ENCODE assay signal across 9 cellular contexts in the genomic region with DNA sequence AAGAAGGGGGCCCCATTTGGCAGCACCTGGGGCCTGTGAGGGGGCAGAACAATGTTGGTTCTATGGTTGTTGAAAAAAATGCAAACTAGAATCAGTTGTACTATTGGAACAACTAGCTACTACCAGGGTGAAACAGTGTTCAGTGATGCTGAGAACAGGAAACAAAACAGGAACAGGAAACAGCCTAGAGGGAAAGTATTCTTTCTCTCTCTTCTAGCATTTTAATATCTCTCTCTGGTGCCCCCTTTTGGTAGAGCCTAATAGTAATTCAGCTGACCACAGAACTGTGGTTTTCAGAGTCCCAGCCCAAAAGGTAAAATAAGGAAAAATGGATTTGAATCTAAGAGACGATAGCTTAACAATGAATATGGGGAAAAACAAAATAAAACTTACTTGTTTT.
DNase-seq lines count a peak whose midpoint lies in the region; ATAC-seq, FAIRE-seq and TF ChIP-seq lines count a peak whose summit lies in the region.
"Had no signal": no experiment of that assay in that cellular context is flagged by ENCODE, and none has a peak within 500 bp of the region (broad histone marks: within the 10 kb centered on the region; RNA-seq: fewer than 3 reads in every experiment).

No MANE protein-coding gene starts in this region.

- H3K9me3 ChIP-seq in aorta (ENCODE audit: control insufficient read depth, low read length) = peaks cover 6% of the 10 kb centered on the region

- FAIRE-seq in bronchial epithelial cell (lab: Jason Lieb, UNC) = no peak

- H3K4me1 ChIP-seq in aorta (ENCODE audit: control insufficient read depth in 1 of 2, insufficient read depth in 2 of 2, low read length in 2 of 2) = no peaks in the 10 kb centered on the region

- WGBS in aorta, 2 donors = 86 to 87% methylated on average over 1 of the region's 1 CpG

- no peaks in the 10 kb centered on the region for H3K36me3 Mint-ChIP-seq in activated naive CD8-positive, alpha-beta T cell treated with anti-CD3 and anti-CD28 coated beads, Interleukin-2, amount 50 U/mL, for 24 hours (ENCODE audit: low read depth)

- H3K27ac ChIP-seq in 22Rv1 (no peak overlapping the region), aorta (ENCODE audit: low read depth in 1 of 2, low read length in 2 of 2) (no peak overlapping the region), dorsolateral prefrontal cortex (no peak overlapping the region)

- H3K4me3 Mint-ChIP-seq in activated naive CD8-positive, alpha-beta T cell treated with anti-CD3 and anti-CD28 coated beads, Interleukin-2, amount 50 U/mL, for 24 hours = no peak overlapping the region

- H3K27me3 ChIP-seq in bronchial epithelial cell (ENCODE audit: control insufficient read depth, insufficient read depth, low read length) = no peaks in the 10 kb centered on the region
- H3K27me3 ChIP-seq in aorta (ENCODE audit: control insufficient read depth in 1 of 2, insufficient read depth in 2 of 2, low read length in 1 of 2) = no peaks in the 10 kb centered on the region
- no peaks in the 10 kb centered on the region for H3K27me3 ChIP-seq in dorsolateral prefrontal cortex

- ATAC-seq in GM18867 (IDR thresholded peaks at IDR 0.05; ENCODE audit: unreplicated experiment) (peak; percentile 62), HG03565 (IDR thresholded peaks at IDR 0.05; ENCODE audit: unreplicated experiment) (peak; percentile 79), aorta (ENCODE audit: low FRiP score) (no peak)
- no peak for ATAC-seq in activated naive CD8-positive, alpha-beta T cell treated with anti-CD3 and anti-CD28 coated beads, Interleukin-2, amount 50 U/mL, for 24 hours

- H3K36me3 ChIP-seq in bronchial epithelial cell (ENCODE audit: control insufficient read depth, insufficient read depth, low read length) (no peaks in the 10 kb centered on the region), aorta (ENCODE audit: control insufficient read depth in 1 of 2, insufficient read depth in 2 of 2, low read length in 1 of 2) (no peaks in the 10 kb centered on the region)

- H3K9me3 Mint-ChIP-seq in activated naive CD8-positive, alpha-beta T cell treated with anti-CD3 and anti-CD28 coated beads, Interleukin-2, amount 50 U/mL, for 24 hours = peaks cover 12% of the 10 kb centered on the region

- no peaks in the 10 kb centered on the region for H3K27me3 Mint-ChIP-seq in activated naive CD8-positive, alpha-beta T cell treated with anti-CD3 and anti-CD28 coated beads, Interleukin-2, amount 50 U/mL, for 24 hours

- H3K27ac Mint-ChIP-seq in activated naive CD8-positive, alpha-beta T cell treated with anti-CD3 and anti-CD28 coated beads, Interleukin-2, amount 50 U/mL, for 24 hours = no peak overlapping the region

- DNase-seq in bronchial epithelial cell (ENCODE audit: low read depth) (peak; percentile 1), aorta (no peak), dorsolateral prefrontal cortex (no peak)
- no peak for DNase-seq in activated T-cell treated with anti-CD3 and anti-CD28 coated beads, Interleukin-2, amount 50 U/mL, for 48 hours
- DNase-seq in activated naive CD8-positive, alpha-beta T cell treated with anti-CD3 and anti-CD28 coated beads, Interleukin-2, amount 50 U/mL, for 24 hours = no peak
- DNase-seq: nucleus accumbens had no signal

- peak; percentile 70 for TF ChIP-seq CTCF in 22Rv1 (IDR thresholded peaks at IDR 0.05)
- no peak for TF ChIP-seq CTCF in bronchial epithelial cell (IDR thresholded peaks at IDR 0.05; ENCODE audit: insufficient read depth, low read length, severe bottlenecking)
- TF ChIP-seq CTCF in dorsolateral prefrontal cortex (IDR thresholded peaks at IDR 0.05 in 54 of 56, conservative IDR thresholded peaks at IDR 0.05 in 2 of 56; ENCODE audit: low read depth in 1 of 56, partially characterized antibody in 56 of 56) = peak in 2 of 56 donors; percentile 7 to 12

- intact Hi-C loops in aorta (cut with DNase I) = no loop called here
- intact Hi-C loops in dorsolateral prefrontal cortex (cut with DNase I) = no loop called here

- H3K4me3 ChIP-seq in bronchial epithelial cell (ENCODE audit: low read depth, low read length) (no peak overlapping the region), aorta (ENCODE audit: low read length in 2 of 2) (no peak overlapping the region), dorsolateral prefrontal cortex (no peak overlapping the region)

- no peaks in the 10 kb centered on the region for H3K4me1 Mint-ChIP-seq in activated naive CD8-positive, alpha-beta T cell treated with anti-CD3 and anti-CD28 coated beads, Interleukin-2, amount 50 U/mL, for 24 hours

Comparison
In these comparisons a context has a peak if more than half of its experiments do, and no peak if none do; other contexts are left out.
1. ATAC-seq: peak in GM18867 (single experiment) and HG03565 (single experiment); none in aorta (single experiment) and activated naive CD8-positive, alpha-beta T cell treated with anti-CD3 and anti-CD28 coated beads, Interleukin-2, amount 50 U/mL, for 24 hours (single experiment).